1 cellular context compared by ENCODE assay signal in the genomic region with DNA sequence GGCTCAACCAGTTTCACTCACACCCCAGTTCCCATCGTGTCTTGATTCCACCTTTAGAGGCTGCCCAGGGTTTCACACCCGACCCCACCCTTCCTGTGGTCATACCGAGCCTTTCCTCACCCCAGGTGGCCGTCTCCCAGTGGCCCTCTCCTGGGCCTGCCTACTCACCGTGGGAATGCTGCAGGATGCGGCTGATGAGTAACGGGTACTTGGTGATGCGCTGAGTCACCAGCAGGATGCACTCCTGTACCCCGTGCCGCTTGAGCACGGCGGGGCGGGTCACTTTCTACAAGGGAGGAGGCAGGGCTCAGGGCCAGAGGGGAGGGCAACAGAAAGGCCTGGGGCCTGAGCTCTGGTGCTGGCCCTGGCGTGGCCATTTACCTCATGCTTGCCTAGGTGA.
A peak's percentile ranks its signal among the peaks of the same experiment; 100 is the strongest.
TF ChIP-seq lines count a peak whose summit lies in the region.

No MANE protein-coding gene starts in this region.

TF ChIP-seq in HEK293, 187 proteins besides CTCF, POLR2A, EP300 and RAD21 (continued from another document):
- TF ChIP-seq, protein P1, sequence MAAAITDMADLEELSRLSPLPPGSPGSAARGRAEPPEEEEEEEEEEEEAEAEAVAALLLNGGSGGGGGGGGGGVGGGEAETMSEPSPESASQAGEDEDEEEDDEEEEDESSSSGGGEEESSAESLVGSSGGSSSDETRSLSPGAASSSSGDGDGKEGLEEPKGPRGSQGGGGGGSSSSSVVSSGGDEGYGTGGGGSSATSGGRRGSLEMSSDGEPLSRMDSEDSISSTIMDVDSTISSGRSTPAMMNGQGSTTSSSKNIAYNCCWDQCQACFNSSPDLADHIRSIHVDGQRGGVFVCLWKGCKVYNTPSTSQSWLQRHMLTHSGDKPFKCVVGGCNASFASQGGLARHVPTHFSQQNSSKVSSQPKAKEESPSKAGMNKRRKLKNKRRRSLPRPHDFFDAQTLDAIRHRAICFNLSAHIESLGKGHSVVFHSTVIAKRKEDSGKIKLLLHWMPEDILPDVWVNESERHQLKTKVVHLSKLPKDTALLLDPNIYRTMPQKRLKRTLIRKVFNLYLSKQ (tag by site-specific recombination; IDR thresholded peaks at IDR 0.05; ENCODE audit: borderline replicate concordance): no peak
- TF ChIP-seq ZNF10 (tag by site-specific recombination; IDR thresholded peaks at IDR 0.05) (no peak), ZNF596 (tag by site-specific recombination; IDR thresholded peaks at IDR 0.05) (no peak), OSR2 (tag by site-specific recombination; IDR thresholded peaks at IDR 0.05) (peak; percentile 27; the same call in 1 of the 2 replicates), ZNF558 (tag by site-specific recombination; IDR thresholded peaks at IDR 0.05) (no peak), ZEB2 (tag by site-specific recombination; IDR thresholded peaks at IDR 0.05) (no peak), OVOL3 (tag by site-specific recombination; IDR thresholded peaks at IDR 0.05) (no peak), SP7 (tag by site-specific recombination; IDR thresholded peaks at IDR 0.05) (peak; percentile 65), ZNF114 (tag by site-specific recombination; IDR thresholded peaks at IDR 0.05) (no peak), INSM2 (tag by site-specific recombination; IDR thresholded peaks at IDR 0.05) (peak; percentile 74; the same call in 1 of the 2 replicates), ZBTB11 (tag by site-specific recombination; conservative IDR thresholded peaks at IDR 0.05; ENCODE audit: low read depth) (no peak), ZNF112 (tag by site-specific recombination; IDR thresholded peaks at IDR 0.05) (no peak), ZBTB48 (tag by site-specific recombination; IDR thresholded peaks at IDR 0.05) (no peak), BCL11B (tag by site-specific recombination; IDR thresholded peaks at IDR 0.05; ENCODE audit: low read depth) (no peak), GLIS2 (tag by site-specific recombination; IDR thresholded peaks at IDR 0.05) (peak; percentile 37; the same call in 1 of the 2 replicates), ZBTB21 (tag by site-specific recombination; IDR thresholded peaks at IDR 0.05) (no peak), ZNF366 (tag by site-specific recombination; conservative IDR thresholded peaks at IDR 0.05) (no peak), ZNF610 (tag by site-specific recombination; IDR thresholded peaks at IDR 0.05; ENCODE audit: borderline replicate concordance) (no peak), ZNF521 (tag by site-specific recombination; IDR thresholded peaks at IDR 0.05) (no peak), ZNF24 (tag by site-specific recombination; IDR thresholded peaks at IDR 0.05) (no peak), ZNF518A (tag by site-specific recombination; conservative IDR thresholded peaks at IDR 0.05; ENCODE audit: low read depth) (no peak), ZNF660 (tag by site-specific recombination; IDR thresholded peaks at IDR 0.05) (0 out of 2 replicates have a peak, but pooled peaks have one; percentile 48), ZNF585B (tag by site-specific recombination; IDR thresholded peaks at IDR 0.05) (no peak), ZNF501 (tag by site-specific recombination; IDR thresholded peaks at IDR 0.05) (no peak), ZNF626 (tag by site-specific recombination; IDR thresholded peaks at IDR 0.05) (no peak), ZNF169 (tag by site-specific recombination; IDR thresholded peaks at IDR 0.05) (no peak), ZNF341 (tag by site-specific recombination; IDR thresholded peaks at IDR 0.05; ENCODE audit: low read depth) (no peak)
- TF ChIP-seq, protein P2, sequence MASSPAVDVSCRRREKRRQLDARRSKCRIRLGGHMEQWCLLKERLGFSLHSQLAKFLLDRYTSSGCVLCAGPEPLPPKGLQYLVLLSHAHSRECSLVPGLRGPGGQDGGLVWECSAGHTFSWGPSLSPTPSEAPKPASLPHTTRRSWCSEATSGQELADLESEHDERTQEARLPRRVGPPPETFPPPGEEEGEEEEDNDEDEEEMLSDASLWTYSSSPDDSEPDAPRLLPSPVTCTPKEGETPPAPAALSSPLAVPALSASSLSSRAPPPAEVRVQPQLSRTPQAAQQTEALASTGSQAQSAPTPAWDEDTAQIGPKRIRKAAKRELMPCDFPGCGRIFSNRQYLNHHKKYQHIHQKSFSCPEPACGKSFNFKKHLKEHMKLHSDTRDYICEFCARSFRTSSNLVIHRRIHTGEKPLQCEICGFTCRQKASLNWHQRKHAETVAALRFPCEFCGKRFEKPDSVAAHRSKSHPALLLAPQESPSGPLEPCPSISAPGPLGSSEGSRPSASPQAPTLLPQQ (tag by site-specific recombination; IDR thresholded peaks at IDR 0.05): no peak
- TF ChIP-seq, protein P3, sequence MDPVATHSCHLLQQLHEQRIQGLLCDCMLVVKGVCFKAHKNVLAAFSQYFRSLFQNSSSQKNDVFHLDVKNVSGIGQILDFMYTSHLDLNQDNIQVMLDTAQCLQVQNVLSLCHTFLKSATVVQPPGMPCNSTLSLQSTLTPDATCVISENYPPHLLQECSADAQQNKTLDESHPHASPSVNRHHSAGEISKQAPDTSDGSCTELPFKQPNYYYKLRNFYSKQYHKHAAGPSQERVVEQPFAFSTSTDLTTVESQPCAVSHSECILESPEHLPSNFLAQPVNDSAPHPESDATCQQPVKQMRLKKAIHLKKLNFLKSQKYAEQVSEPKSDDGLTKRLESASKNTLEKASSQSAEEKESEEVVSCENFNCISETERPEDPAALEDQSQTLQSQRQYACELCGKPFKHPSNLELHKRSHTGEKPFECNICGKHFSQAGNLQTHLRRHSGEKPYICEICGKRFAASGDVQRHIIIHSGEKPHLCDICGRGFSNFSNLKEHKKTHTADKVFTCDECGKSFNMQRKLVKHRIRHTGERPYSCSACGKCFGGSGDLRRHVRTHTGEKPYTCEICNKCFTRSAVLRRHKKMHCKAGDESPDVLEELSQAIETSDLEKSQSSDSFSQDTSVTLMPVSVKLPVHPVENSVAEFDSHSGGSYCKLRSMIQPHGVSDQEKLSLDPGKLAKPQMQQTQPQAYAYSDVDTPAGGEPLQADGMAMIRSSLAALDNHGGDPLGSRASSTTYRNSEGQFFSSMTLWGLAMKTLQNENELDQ (tag by site-specific recombination; IDR thresholded peaks at IDR 0.05; ENCODE audit: low read depth): no peak
- TF ChIP-seq, protein P4, sequence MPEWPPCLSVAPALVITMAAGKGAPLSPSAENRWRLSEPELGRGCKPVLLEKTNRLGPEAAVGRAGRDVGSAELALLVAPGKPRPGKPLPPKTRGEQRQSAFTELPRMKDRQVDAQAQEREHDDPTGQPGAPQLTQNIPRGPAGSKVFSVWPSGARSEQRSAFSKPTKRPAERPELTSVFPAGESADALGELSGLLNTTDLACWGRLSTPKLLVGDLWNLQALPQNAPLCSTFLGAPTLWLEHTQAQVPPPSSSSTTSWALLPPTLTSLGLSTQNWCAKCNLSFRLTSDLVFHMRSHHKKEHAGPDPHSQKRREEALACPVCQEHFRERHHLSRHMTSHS (tag by site-specific recombination; IDR thresholded peaks at IDR 0.05): no peak
